Comparison of ENCODE assay signal across 20 cellular contexts in genomic region chr18:13175754-13176210, GRCh38. TPM values are rescaled to one million over a fixed set of nuclear protein-coding genes. Genes with fewer than 3 reads are reported as not detected.
DNase-seq lines count a peak whose midpoint lies in the region; ATAC-seq, FAIRE-seq and TF ChIP-seq lines count a peak whose summit lies in the region.
"Had no signal": no experiment of that assay in that cellular context is flagged by ENCODE, and none has a peak within 500 bp of the region (broad histone marks: within the 10 kb centered on the region; RNA-seq: fewer than 3 reads in every experiment).

No MANE protein-coding gene starts in this region.

- no peak overlapping the region for H3K27ac ChIP-seq in psoas muscle
- H3K27ac ChIP-seq: BLaER1, neural progenitor cell, tibial artery had no signal

- H3K36me3 ChIP-seq in psoas muscle (ENCODE audit: insufficient read depth in 1 of 2, low read depth in 1 of 2): no peaks in the 10 kb centered on the region
- H3K36me3 ChIP-seq: BLaER1, neural progenitor cell, tibial artery had no signal

- DNase-seq in Caki2 (ENCODE audit: low read depth): peak; percentile 16
- no peak for DNase-seq in GM12891 (ENCODE audit: insufficient read length, low spot score)
- DNase-seq in activated T-cell treated with anti-CD3 and anti-CD28 coated beads, Interleukin-2, amount 50 U/mL, for 72 hours: peak in 1 of 2 donors; percentile 43
- peak in 1 of 2 donors; percentile 28 for DNase-seq in left colon
- DNase-seq in psoas muscle: no peak
- DNase-seq in NCI-H226: no peak
- DNase-seq: activated effector memory CD4-positive, alpha-beta T cell treated with anti-CD3 and anti-CD28 coated beads, Interleukin-2, amount 50 U/mL, for 16 hours; DMS153; IMR-90; NCI-H1092 treated with DMSO at 0.1 percent for 48 hours; NCI-H2171; NK-92 treated with Interleukin-12 subunit alpha and Interleukin-12 subunit beta, amount 100 ng/mL, for 24 hours; retina; stimulated activated CD4-positive, alpha-beta T cell treated with anti-CD3 and anti-CD28 coated beads, Interleukin-4, amount 100 ng/mL, for 1 hour; tibial artery had no signal

- peaks cover 46% of the 10 kb centered on the region for H3K4me1 Mint-ChIP-seq in activated T-cell treated with anti-CD3 and anti-CD28 coated beads, Interleukin-2, amount 50 U/mL, for 72 hours (ENCODE audit: low read depth)
- H3K4me1 Mint-ChIP-seq: brain, neural progenitor cell had no signal

- no peaks in the 10 kb centered on the region for H3K27me3 ChIP-seq in psoas muscle (ENCODE audit: insufficient read depth in 3 of 3, low read length in 2 of 3)
- H3K27me3 ChIP-seq: BLaER1, neural progenitor cell, tibial artery had no signal

- WGBS in psoas muscle, 3 donors: 76 to 87% (median 86%) methylated on average over 6 of the region's 6 CpGs

- H3K9me3 ChIP-seq in psoas muscle: no peaks in the 10 kb centered on the region
- H3K9me3 ChIP-seq: BLaER1, tibial artery had no signal

- peaks cover 8% of the 10 kb centered on the region for H3K27me3 Mint-ChIP-seq in activated T-cell treated with anti-CD3 and anti-CD28 coated beads, Interleukin-2, amount 50 U/mL, for 72 hours (ENCODE audit: low read depth)
- H3K27me3 Mint-ChIP-seq: brain had no signal

- no peaks in the 10 kb centered on the region for H3K36me3 Mint-ChIP-seq in activated T-cell treated with anti-CD3 and anti-CD28 coated beads, Interleukin-2, amount 50 U/mL, for 72 hours (ENCODE audit: insufficient read depth in 2 of 2)
- H3K36me3 Mint-ChIP-seq: brain, neural progenitor cell had no signal

- in situ Hi-C loops in Caki2 (cut with HindIII; ENCODE audit: low pct_unique_long_range_greater_than_20kb, low sequenced_read_pairs): no loop called here

- H3K9me3 Mint-ChIP-seq in activated T-cell treated with anti-CD3 and anti-CD28 coated beads, Interleukin-2, amount 50 U/mL, for 72 hours: no peaks in the 10 kb centered on the region
- H3K9me3 Mint-ChIP-seq: neural progenitor cell had no signal

- ATAC-seq in activated T-cell treated with anti-CD3 and anti-CD28 coated beads, Interleukin-2, amount 50 U/mL, for 72 hours (replicated peaks in 1 of 2): peak; percentile 52 to 69
- ATAC-seq in left colon (peak; percentile 50), HG03457 (IDR thresholded peaks at IDR 0.05; ENCODE audit: unreplicated experiment) (no peak), psoas muscle (no peak)
- ATAC-seq: esophagus mucosa had no signal

- no peak overlapping the region for H3K27ac Mint-ChIP-seq in activated T-cell treated with anti-CD3 and anti-CD28 coated beads, Interleukin-2, amount 50 U/mL, for 72 hours
- H3K27ac Mint-ChIP-seq: brain, neural progenitor cell had no signal

- TF ChIP-seq POLR2A in GM12891 (IDR thresholded peaks at IDR 0.05; ENCODE audit: low read depth, low read length): no peak

- H3K4me3 ChIP-seq in psoas muscle: no peak overlapping the region
- H3K4me3 ChIP-seq: BLaER1, neural progenitor cell, tibial artery had no signal

- H3K4me3 Mint-ChIP-seq in activated T-cell treated with anti-CD3 and anti-CD28 coated beads, Interleukin-2, amount 50 U/mL, for 72 hours: peak overlapping the region; percentile 24 to 29
- H3K4me3 Mint-ChIP-seq: brain, neural progenitor cell had no signal

- no peak for FAIRE-seq in GM12891 (lab: Jason Lieb, UNC)

- intact Hi-C loops in left colon (cut with DNase I, micrococcal nuclease): no loop called here
- intact Hi-C loops in psoas muscle (cut with DNase I): no loop called here

- no peak for TF ChIP-seq CTCF in psoas muscle (IDR thresholded peaks at IDR 0.05)

- H3K4me1 ChIP-seq in psoas muscle: no peaks in the 10 kb centered on the region
- H3K4me1 ChIP-seq: neural progenitor cell had no signal

TF ChIP-seq in GM12891, 5 proteins besides CTCF, POLR2A, EP300 and RAD21:
- TF ChIP-seq POLR2AphosphoS5 (IDR thresholded peaks at IDR 0.05; ENCODE audit: low read depth, low read length): no peak
- no peak for TF ChIP-seq TAF1 (IDR thresholded peaks at IDR 0.05; ENCODE audit: low read depth, low read length)
- TF ChIP-seq SPI1 (IDR thresholded peaks at IDR 0.05; ENCODE audit: low read depth, low read length): no peak
- TF ChIP-seq POU2F2 (IDR thresholded peaks at IDR 0.05; ENCODE audit: low read depth, low read length): 0 out of 2 replicates have a peak, but pooled peaks have one; percentile 41
- no peak for TF ChIP-seq PAX5 (IDR thresholded peaks at IDR 0.05; ENCODE audit: insufficient read depth, low read length, severe bottlenecking)

RNA-seq across cellular contexts. Expression of gene LDLRAD4, which starts 42.8 kb away (rescaled TPM):
- total RNA-seq in Caki2 (2014; rRNA removed; shearing (Covaris generic); ENCODE audit: low replicate concordance): 0.44 TPM in 1 of 2 replicates, not detected in the other
- polyA plus RNA-seq in GM12891 (2012; ENCODE audit: low read depth, missing spikeins): 31.0 TPM
- 10 to 100 TPM; 46.0 to 47.2 TPM for total RNA-seq in activated T-cell treated with anti-CD3 and anti-CD28 coated beads, Interleukin-2, amount 50 U/mL, for 72 hours
- total RNA-seq in left colon: 10 to 100 TPM; 33.6 to 49.0 TPM
- 10 to 100 TPM in 1 of 4 donors, 1 to 10 TPM in 3; 3.8 to 13.9 (median 7.8) TPM for total RNA-seq in psoas muscle
- 1 to 10 TPM; 1.8 to 2.1 (median 2.0) TPM for polyA plus RNA-seq in psoas muscle
- total RNA-seq: IMR-90 had no signal
- polyA plus RNA-seq: IMR-90 had no signal

Comparison
In these comparisons a context has a peak if more than half of its experiments do, and no peak if none do; other contexts are left out.
1. ATAC-seq: peak in activated T-cell treated with anti-CD3 and anti-CD28 coated beads, Interleukin-2, amount 50 U/mL, for 72 hours (2 of 2) and left colon (single experiment); none in HG03457 (single experiment) and psoas muscle (0 of 4).